ENCODE assay signal across 8 cellular contexts in genomic region chr16:88790312-88791150, GRCh38. TPM values are rescaled to one million over a fixed set of nuclear protein-coding genes. Genes with fewer than 3 reads are reported as not detected.
DNase-seq lines count a peak whose midpoint lies in the region; ATAC-seq lines count a peak whose summit lies in the region.

No MANE protein-coding gene starts in this region.

- H3K27ac Mint-ChIP-seq in stimulated activated effector memory CD8-positive, alpha-beta T cell treated with anti-CD3 and anti-CD28 coated beads, Interleukin-12 subunit alpha, Interleukin-12 subunit beta, amount 100 ng/mL, for 72 hours, result peak overlapping the region; percentile 91

- ATAC-seq in esophagus mucosa, result peak; percentile 23
- ATAC-seq in stimulated activated effector memory CD8-positive, alpha-beta T cell treated with anti-CD3 and anti-CD28 coated beads, Interleukin-12 subunit alpha, Interleukin-12 subunit beta, amount 100 ng/mL, for 72 hours, result peak; percentile 81
- no peak for ATAC-seq in GM21528 (IDR thresholded peaks at IDR 0.05; ENCODE audit: low FRiP score, unreplicated experiment)
- ATAC-seq in GM18517 (IDR thresholded peaks at IDR 0.05; ENCODE audit: unreplicated experiment), result no peak
- no peak for ATAC-seq in GM19463 (IDR thresholded peaks at IDR 0.05; ENCODE audit: unreplicated experiment)

- DNase-seq in KBM-7 (peak; percentile 82), epidermal melanocyte (ENCODE audit: insufficient read length, low spot score) (no peak)
- peak; percentile 25 to 46 (median 35) for DNase-seq in activated CD4-positive, CD25-positive, alpha-beta regulatory T cell (lab: John Stamatoyannopoulos, UW)
- peak in 1 of 2 donors; percentile 68 for DNase-seq in stimulated activated effector memory CD8-positive, alpha-beta T cell treated with anti-CD3 and anti-CD28 coated beads, Interleukin-12 subunit alpha, Interleukin-12 subunit beta, amount 100 ng/mL, for 72 hours (ENCODE audit: low spot score in 2 of 2)

- no peaks in the 10 kb centered on the region for H3K36me3 Mint-ChIP-seq in stimulated activated effector memory CD8-positive, alpha-beta T cell treated with anti-CD3 and anti-CD28 coated beads, Interleukin-12 subunit alpha, Interleukin-12 subunit beta, amount 100 ng/mL, for 72 hours

- H3K4me1 Mint-ChIP-seq in stimulated activated effector memory CD8-positive, alpha-beta T cell treated with anti-CD3 and anti-CD28 coated beads, Interleukin-12 subunit alpha, Interleukin-12 subunit beta, amount 100 ng/mL, for 72 hours, result peaks cover 41% of the 10 kb centered on the region

- in situ Hi-C loops in KBM-7 (cut with MboI; ENCODE audit: low pct_unique_long_range_greater_than_20kb, low sequenced_read_pairs), result no loop called here

- no peaks in the 10 kb centered on the region for H3K9me3 Mint-ChIP-seq in stimulated activated effector memory CD8-positive, alpha-beta T cell treated with anti-CD3 and anti-CD28 coated beads, Interleukin-12 subunit alpha, Interleukin-12 subunit beta, amount 100 ng/mL, for 72 hours

- peak overlapping the region; percentile 76 for H3K4me3 Mint-ChIP-seq in stimulated activated effector memory CD8-positive, alpha-beta T cell treated with anti-CD3 and anti-CD28 coated beads, Interleukin-12 subunit alpha, Interleukin-12 subunit beta, amount 100 ng/mL, for 72 hours

RNA-seq across cellular contexts. Expression of gene PIEZO1, which starts 5.5 kb away (rescaled TPM):
- 64.7 TPM for total RNA-seq in esophagus mucosa

RNA-seq across cellular contexts. Expression of gene CDT1, which starts 13.1 kb away (rescaled TPM):
- total RNA-seq in esophagus mucosa, result 21.6 TPM

RNA-seq across cellular contexts. Expression of gene APRT, which starts 21.2 kb away (rescaled TPM):
- 207 TPM for total RNA-seq in esophagus mucosa

Comparison
In these comparisons a context has a peak if more than half of its experiments do, and no peak if none do; other contexts are left out.
1. ATAC-seq: peak in esophagus mucosa (single experiment) and stimulated activated effector memory CD8-positive, alpha-beta T cell treated with anti-CD3 and anti-CD28 coated beads, Interleukin-12 subunit alpha, Interleukin-12 subunit beta, amount 100 ng/mL, for 72 hours (single experiment); none in GM21528 (single experiment), GM18517 (single experiment) and GM19463 (single experiment).